ENCODE assay signal across 8 cellular contexts in the genomic region with DNA sequence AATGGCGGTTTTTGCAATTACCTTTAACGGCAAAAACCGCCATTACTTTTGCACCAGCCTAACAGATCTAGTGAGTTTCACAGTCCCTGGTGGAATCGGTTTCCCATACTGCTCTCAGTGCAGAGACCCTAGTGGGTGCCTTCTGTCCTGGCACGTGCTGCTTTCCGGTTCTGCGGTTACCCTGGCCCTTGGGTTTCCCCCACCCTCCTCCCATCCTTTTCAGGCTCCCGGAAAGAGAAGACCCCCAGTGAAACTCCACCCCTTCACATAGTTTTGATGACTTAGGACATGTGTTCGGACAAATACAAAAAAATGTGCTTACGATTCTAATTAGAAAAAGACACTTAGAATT. TPM values are rescaled to one million over a fixed set of nuclear protein-coding genes. Genes with fewer than 3 reads are reported as not detected.
A peak's percentile ranks its signal among the peaks of the same experiment; 100 is the strongest.
DNase-seq lines count a peak whose midpoint lies in the region; ATAC-seq and TF ChIP-seq lines count a peak whose summit lies in the region.

No MANE protein-coding gene starts in this region.

- H3K9me2 ChIP-seq in neural cell (ENCODE audit: insufficient read depth, low read length): no peaks in the 10 kb centered on the region

- TF ChIP-seq EP300 in neural cell (conservative IDR thresholded peaks at IDR 0.05; ENCODE audit: poor library complexity, severe bottlenecking) (no peak), tibial nerve (IDR thresholded peaks at IDR 0.05) (no peak)

- H3K36me3 Mint-ChIP-seq in activated CD4-positive, alpha-beta T cell treated with anti-CD3 and anti-CD28 coated beads, Interleukin-2, amount 10 ng/mL, durations not matched to agents 7 days and 5 days (ENCODE audit: low read depth): peaks cover 12% of the 10 kb centered on the region

- H4K20me1 ChIP-seq in neural cell (ENCODE audit: insufficient read depth): no peaks in the 10 kb centered on the region

- WGBS in tibial nerve, 2 donors: 6 to 49% methylated on average over 10 of the region's 10 CpGs

- TF ChIP-seq CTCF in AG09309 (IDR thresholded peaks at IDR 0.05; ENCODE audit: control insufficient read depth, insufficient read depth, low read depth, low read length, missing control alignments) (no peak), neural cell (IDR thresholded peaks at IDR 0.05; ENCODE audit: poor library complexity, severe bottlenecking) (no peak), tibial nerve (IDR thresholded peaks at IDR 0.05) (no peak)

- DNase-seq in AG09309 (ENCODE audit: low read depth) (no peak), tibial nerve (ENCODE audit: low spot score in 2 of 2) (peak in 1 of 2 donors; percentile 5), H4 (ENCODE audit: low spot score) (no peak)
- DNase-seq in activated CD4-positive, alpha-beta T cell treated with anti-CD3 and anti-CD28 coated beads, Interleukin-2, amount 10 ng/mL, durations not matched to agents 7 days and 5 days: peak; percentile 46
- DNase-seq in effector memory CD4-positive, alpha-beta T cell: peak; percentile 30 to 43 (median 38)

- H3K27me3 Mint-ChIP-seq in activated CD4-positive, alpha-beta T cell treated with anti-CD3 and anti-CD28 coated beads, Interleukin-2, amount 10 ng/mL, durations not matched to agents 7 days and 5 days: no peaks in the 10 kb centered on the region

- H3K9ac ChIP-seq in neural cell (ENCODE audit: low read length): peak overlapping the region; percentile 71

- peak overlapping the region; percentile 94 for H3K27ac ChIP-seq in effector memory CD4-positive, alpha-beta T cell (ENCODE audit: insufficient read depth, low read length, poor library complexity, severe bottlenecking)
- H3K27ac ChIP-seq in neural cell (ENCODE audit: low read length) (peak overlapping the region; percentile 91), tibial nerve (peak overlapping the region; percentile 55 to 94 (median 90))

- CTCF ChIA-PET in activated CD4-positive, alpha-beta T cell treated with anti-CD3 and anti-CD28 coated beads, Interleukin-2, amount 10 ng/mL, durations not matched to agents 7 days and 5 days (lab: Charles Lee): interaction anchor here (0.6 to 1.3 kb wide), 4 partner anchors 15 to 760 kb away, joined by 3 to 5 read pairs (median 4); no protein-coding TSS in a partner anchor

- H2AFZ ChIP-seq in neural cell (ENCODE audit: low read depth, low read length): peak overlapping the region; percentile 65

- peaks cover 4% of the 10 kb centered on the region for H3K4me1 ChIP-seq in effector memory CD4-positive, alpha-beta T cell (ENCODE audit: control insufficient read depth, insufficient read depth, low read length, poor library complexity, severe bottlenecking)
- peaks cover 0 to 15% (median 0%) of the 10 kb centered on the region in 4 donors for H3K4me1 ChIP-seq in tibial nerve

- no peak for TF ChIP-seq POLR2A in tibial nerve (IDR thresholded peaks at IDR 0.05)

- H3K4me3 Mint-ChIP-seq in activated CD4-positive, alpha-beta T cell treated with anti-CD3 and anti-CD28 coated beads, Interleukin-2, amount 10 ng/mL, durations not matched to agents 7 days and 5 days: peak overlapping the region; percentile 84

- H3K36me3 ChIP-seq in effector memory CD4-positive, alpha-beta T cell (ENCODE audit: control insufficient read depth, insufficient read depth, low read length): no peaks in the 10 kb centered on the region
- H3K36me3 ChIP-seq in neural cell (ENCODE audit: insufficient read depth, low read length) (no peaks in the 10 kb centered on the region), tibial nerve (no peaks in the 10 kb centered on the region)

- peak overlapping the region; percentile 99 for H3K27ac Mint-ChIP-seq in activated CD4-positive, alpha-beta T cell treated with anti-CD3 and anti-CD28 coated beads, Interleukin-2, amount 10 ng/mL, durations not matched to agents 7 days and 5 days

- no peaks in the 10 kb centered on the region for H3K9me3 Mint-ChIP-seq in activated CD4-positive, alpha-beta T cell treated with anti-CD3 and anti-CD28 coated beads, Interleukin-2, amount 10 ng/mL, durations not matched to agents 7 days and 5 days

- ATAC-seq in GM19351 (IDR thresholded peaks at IDR 0.05; ENCODE audit: unreplicated experiment) (peak; percentile 34), HG03460 (IDR thresholded peaks at IDR 0.05; ENCODE audit: unreplicated experiment) (peak; percentile 37)

- H3K27me3 ChIP-seq in effector memory CD4-positive, alpha-beta T cell (replicated peaks; ENCODE audit: control insufficient read depth, insufficient read depth, low read length, poor library complexity, severe bottlenecking): no peaks in the 10 kb centered on the region
- H3K27me3 ChIP-seq in neural cell (ENCODE audit: insufficient read depth, low read depth, low read length) (no peaks in the 10 kb centered on the region), tibial nerve (no peaks in the 10 kb centered on the region)

- no peak overlapping the region for H3K4me2 ChIP-seq in neural cell (ENCODE audit: low read length)

- no peaks in the 10 kb centered on the region for H3K79me2 ChIP-seq in neural cell (replicated peaks; ENCODE audit: insufficient read depth, low read length)

- TF ChIP-seq RAD21 in neural cell (conservative IDR thresholded peaks at IDR 0.05): no peak

- H3K4me1 Mint-ChIP-seq in activated CD4-positive, alpha-beta T cell treated with anti-CD3 and anti-CD28 coated beads, Interleukin-2, amount 10 ng/mL, durations not matched to agents 7 days and 5 days: peaks cover 27% of the 10 kb centered on the region

- H3F3A ChIP-seq in neural cell (ENCODE audit: insufficient read depth, low read length, poor library complexity, severe bottlenecking): no peaks in the 10 kb centered on the region

- POLR2A ChIA-PET in activated CD4-positive, alpha-beta T cell treated with anti-CD3 and anti-CD28 coated beads, Interleukin-2, amount 10 ng/mL, durations not matched to agents 7 days and 5 days (lab: Charles Lee): interaction anchor here (1.1 kb wide), 1 partner anchor 102 kb away, joined by 5 read pairs; the partner anchor contains the start of gene NONO

- H3K4me3 ChIP-seq in AG09309 (ENCODE audit: control insufficient read depth, low read depth, low read length) (peak overlapping the region; percentile 45), neural cell (ENCODE audit: low read length) (peak overlapping the region; percentile 66), tibial nerve (peak overlapping the region; percentile 39 to 57 (median 50))
- peak overlapping the region; percentile 65 for H3K4me3 ChIP-seq in effector memory CD4-positive, alpha-beta T cell (ENCODE audit: insufficient read depth, low read depth, low read length, poor library complexity, severe bottlenecking)

- H3K9me3 ChIP-seq in effector memory CD4-positive, alpha-beta T cell (ENCODE audit: control insufficient read depth, low read length): no peaks in the 10 kb centered on the region
- H3K9me3 ChIP-seq in neural cell (ENCODE audit: low read length): no peaks in the 10 kb centered on the region
- H3K9me3 ChIP-seq in tibial nerve: no peaks in the 10 kb centered on the region

TF ChIP-seq in neural cell, 6 proteins besides CTCF, POLR2A, EP300 and RAD21:
- no peak for TF ChIP-seq SMC3 (conservative IDR thresholded peaks at IDR 0.05; ENCODE audit: poor library complexity)
- TF ChIP-seq POLR2AphosphoS5 (IDR thresholded peaks at IDR 0.05): no peak
- TF ChIP-seq TAF1 (IDR thresholded peaks at IDR 0.05; ENCODE audit: low read depth): no peak
- TF ChIP-seq EZH2 (IDR thresholded peaks at IDR 0.05; ENCODE audit: borderline replicate concordance, insufficient read depth, low read length, poor library complexity, severe bottlenecking): no peak
- TF ChIP-seq, protein P1, sequence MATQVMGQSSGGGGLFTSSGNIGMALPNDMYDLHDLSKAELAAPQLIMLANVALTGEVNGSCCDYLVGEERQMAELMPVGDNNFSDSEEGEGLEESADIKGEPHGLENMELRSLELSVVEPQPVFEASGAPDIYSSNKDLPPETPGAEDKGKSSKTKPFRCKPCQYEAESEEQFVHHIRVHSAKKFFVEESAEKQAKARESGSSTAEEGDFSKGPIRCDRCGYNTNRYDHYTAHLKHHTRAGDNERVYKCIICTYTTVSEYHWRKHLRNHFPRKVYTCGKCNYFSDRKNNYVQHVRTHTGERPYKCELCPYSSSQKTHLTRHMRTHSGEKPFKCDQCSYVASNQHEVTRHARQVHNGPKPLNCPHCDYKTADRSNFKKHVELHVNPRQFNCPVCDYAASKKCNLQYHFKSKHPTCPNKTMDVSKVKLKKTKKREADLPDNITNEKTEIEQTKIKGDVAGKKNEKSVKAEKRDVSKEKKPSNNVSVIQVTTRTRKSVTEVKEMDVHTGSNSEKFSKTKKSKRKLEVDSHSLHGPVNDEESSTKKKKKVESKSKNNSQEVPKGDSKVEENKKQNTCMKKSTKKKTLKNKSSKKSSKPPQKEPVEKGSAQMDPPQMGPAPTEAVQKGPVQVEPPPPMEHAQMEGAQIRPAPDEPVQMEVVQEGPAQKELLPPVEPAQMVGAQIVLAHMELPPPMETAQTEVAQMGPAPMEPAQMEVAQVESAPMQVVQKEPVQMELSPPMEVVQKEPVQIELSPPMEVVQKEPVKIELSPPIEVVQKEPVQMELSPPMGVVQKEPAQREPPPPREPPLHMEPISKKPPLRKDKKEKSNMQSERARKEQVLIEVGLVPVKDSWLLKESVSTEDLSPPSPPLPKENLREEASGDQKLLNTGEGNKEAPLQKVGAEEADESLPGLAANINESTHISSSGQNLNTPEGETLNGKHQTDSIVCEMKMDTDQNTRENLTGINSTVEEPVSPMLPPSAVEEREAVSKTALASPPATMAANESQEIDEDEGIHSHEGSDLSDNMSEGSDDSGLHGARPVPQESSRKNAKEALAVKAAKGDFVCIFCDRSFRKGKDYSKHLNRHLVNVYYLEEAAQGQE (IDR thresholded peaks at IDR 0.05; ENCODE audit: borderline replicate concordance): no peak

RNA-seq across cellular contexts. Expression of gene NLGN3, which starts 36.9 kb away (rescaled TPM):
- total RNA-seq in activated CD4-positive, alpha-beta T cell treated with anti-CD3 and anti-CD28 coated beads, Interleukin-2, amount 10 ng/mL, durations not matched to agents 7 days and 5 days: 1 to 10 TPM in 1 of 2 experiments, under 1 TPM in 1; 0.98 to 1.6 TPM
- polyA plus RNA-seq in neural cell: 11.7 and 20.0 TPM in 2 replicates
- 26.8 and 30.3 TPM in 2 replicates for polyA minus RNA-seq in neural cell
- total RNA-seq in tibial nerve: 10 to 100 TPM; 10.4 to 19.2 (median 10.8) TPM
- 0.25 and 0.31 TPM in 2 replicates for total RNA-seq in H4 (2014; rRNA removed; shearing (Covaris generic))

RNA-seq across cellular contexts. Expression of gene GJB1, which starts 41.5 kb away (rescaled TPM):
- total RNA-seq in activated CD4-positive, alpha-beta T cell treated with anti-CD3 and anti-CD28 coated beads, Interleukin-2, amount 10 ng/mL, durations not matched to agents 7 days and 5 days: not detected
- 0.18 TPM in 1 of 2 replicates, not detected in the other for polyA plus RNA-seq in neural cell
- polyA minus RNA-seq in neural cell: not detected in 2 replicates
- 10 to 100 TPM in 3 of 4 donors, 1 to 10 TPM in 1; 5.1 to 22.5 (median 16.3) TPM for total RNA-seq in tibial nerve
- not detected in 2 replicates for total RNA-seq in H4 (2014; rRNA removed; shearing (Covaris generic))

Comparison
In these comparisons a context has a peak if more than half of its experiments do, and no peak if none do; other contexts are left out.
1. DNase-seq: peak in activated CD4-positive, alpha-beta T cell treated with anti-CD3 and anti-CD28 coated beads, Interleukin-2, amount 10 ng/mL, durations not matched to agents 7 days and 5 days (single experiment) and effector memory CD4-positive, alpha-beta T cell (3 of 3); none in AG09309 (single experiment) and H4 (single experiment).
2. Peak in every context shown above with its lines, with median percentiles within 50 percentile points of each other: H3K4me3 ChIP-seq and H3K27ac ChIP-seq.